In genomic region chr1:228996286-228996685, GRCh38 we compare ENCODE assay signal across 23 cellular contexts.
"Had no signal": no experiment of that assay in that cellular context is flagged by ENCODE, and none has a peak within 500 bp of the region (broad histone marks: within the 10 kb centered on the region; RNA-seq: fewer than 3 reads in every experiment).

No MANE protein-coding gene starts in this region.

- H3K36me3 ChIP-seq: adrenal gland, breast epithelium had no signal

- H3K27ac ChIP-seq: adrenal gland, breast epithelium, KMS-11 had no signal

- H3K4me1 Mint-ChIP-seq: activated naive CD8-positive, alpha-beta T cell treated with anti-CD3 and anti-CD28 coated beads, Interleukin-2, amount 10 ng/mL, durations not matched to agents 7 days and 5 days had no signal

- H3K27me3 Mint-ChIP-seq: T-helper 17 cell had no signal

- ATAC-seq: activated CD8-positive, alpha-beta T cell treated with anti-CD3 and anti-CD28 coated beads, Interleukin-2, amount 10 ng/mL, durations not matched to agents 7 days and 5 days; PC-3; T-helper 17 cell; WTC11 had no signal

- H3K27ac Mint-ChIP-seq: activated CD8-positive, alpha-beta T cell treated with anti-CD3 and anti-CD28 coated beads, Interleukin-2, amount 10 ng/mL, durations not matched to agents 7 days and 5 days; activated naive CD8-positive, alpha-beta T cell treated with anti-CD3 and anti-CD28 coated beads, Interleukin-2, amount 10 ng/mL, durations not matched to agents 7 days and 5 days; T-helper 17 cell; WTC11 had no signal

- DNase-seq: activated CD4-positive, alpha-beta T cell treated with anti-CD3 and anti-CD28 coated beads for 48 hours; activated CD4-positive, alpha-beta T cell treated with anti-CD3 and anti-CD28 coated beads, Interleukin-2, amount 50 U/mL, for 4 hours; activated CD4-positive, CD25-positive, alpha-beta regulatory T cell treated with anti-CD3 and anti-CD28 coated beads, Interleukin-2, amount 50 U/mL, for 72 hours; activated CD8-positive, alpha-beta memory T cell treated with anti-CD3 and anti-CD28 coated beads, Interleukin-2, amount 50 U/mL, for 48 hours; activated CD8-positive, alpha-beta T cell treated with anti-CD3 and anti-CD28 coated beads, Interleukin-2, amount 10 ng/mL, durations not matched to agents 7 days and 5 days; activated naive CD4-positive, alpha-beta T cell treated with anti-CD3 and anti-CD28 coated beads, Interleukin-2, amount 50 U/mL, for 16 hours; activated naive CD8-positive, alpha-beta T cell treated with anti-CD3 and anti-CD28 coated beads, Interleukin-2, amount 10 ng/mL, durations not matched to agents 7 days and 5 days; activated T-cell treated with anti-CD3 and anti-CD28 coated beads, Interleukin-2, amount 50 U/mL, for 1 hour; adrenal gland; anterior cingulate cortex; central memory CD4-positive, alpha-beta T cell; NCI-H1092; NCI-H1417 treated with DMSO at 0.1 percent for 48 hours; NCI-H1694 treated with DMSO at 0.1 percent for 48 hours; NCI-H2029 treated with DMSO at 0.1 percent for 48 hours; NCI-H345; PC-3; SHP77 treated with DMSO at 0.1 percent for 48 hours; T-helper 17 cell; T-helper 9 cell had no signal

- H3K4me3 Mint-ChIP-seq: activated CD8-positive, alpha-beta T cell treated with anti-CD3 and anti-CD28 coated beads, Interleukin-2, amount 10 ng/mL, durations not matched to agents 7 days and 5 days; activated naive CD8-positive, alpha-beta T cell treated with anti-CD3 and anti-CD28 coated beads, Interleukin-2, amount 10 ng/mL, durations not matched to agents 7 days and 5 days; T-helper 17 cell; WTC11 had no signal

- H3K4me1 ChIP-seq: breast epithelium had no signal

- H3K9me3 ChIP-seq: adrenal gland, breast epithelium had no signal

- H3K4me2 ChIP-seq: KMS-11 had no signal

- H3K9ac ChIP-seq: KMS-11 had no signal

- H3K4me3 ChIP-seq: adrenal gland, breast epithelium had no signal

- H3K9me3 Mint-ChIP-seq: activated naive CD8-positive, alpha-beta T cell treated with anti-CD3 and anti-CD28 coated beads, Interleukin-2, amount 10 ng/mL, durations not matched to agents 7 days and 5 days; WTC11 had no signal

- H3K36me3 Mint-ChIP-seq: activated naive CD8-positive, alpha-beta T cell treated with anti-CD3 and anti-CD28 coated beads, Interleukin-2, amount 10 ng/mL, durations not matched to agents 7 days and 5 days; WTC11 had no signal

- H3K27me3 ChIP-seq: adrenal gland, breast epithelium had no signal
